Comparison of ENCODE assay signal across 8 cellular contexts in the genomic region with DNA sequence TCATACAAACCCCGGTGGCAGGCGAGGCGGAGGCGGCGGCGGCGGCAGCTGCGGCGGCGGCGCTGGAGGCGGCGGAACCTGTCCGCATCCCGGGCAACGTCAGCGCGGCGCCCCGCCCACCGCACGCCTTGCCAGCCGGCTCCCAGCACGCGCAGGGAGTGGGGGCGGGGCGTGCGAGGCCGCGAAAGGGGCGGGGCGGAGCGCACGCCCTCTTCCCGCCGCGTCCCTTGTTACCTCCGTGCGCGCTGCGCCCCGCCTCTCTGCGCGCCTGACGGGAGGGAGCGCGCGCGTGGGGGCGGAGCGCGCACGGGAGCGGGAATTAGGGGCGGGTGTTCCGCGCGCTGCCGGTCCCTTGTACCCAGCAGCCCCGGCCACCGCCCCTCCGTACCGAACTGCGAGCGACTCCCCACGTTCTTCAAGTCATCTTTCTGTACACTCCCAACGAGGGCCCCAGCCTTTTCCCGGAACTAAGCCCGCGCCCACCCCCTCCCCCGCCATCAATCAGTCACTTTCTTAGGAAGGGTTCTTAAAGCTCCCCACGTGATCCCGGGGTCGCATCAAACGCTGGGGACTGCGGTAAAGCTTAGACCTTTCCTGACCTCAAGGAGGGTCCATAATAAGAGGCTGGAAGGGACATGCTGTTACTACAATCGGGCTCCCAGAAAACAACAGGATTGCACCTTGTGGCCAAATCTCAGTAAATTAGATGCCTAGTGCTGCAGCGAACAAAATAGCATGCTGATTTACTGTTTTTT. TPM values are rescaled to one million over a fixed set of nuclear protein-coding genes. Genes with fewer than 3 reads are reported as not detected.
A peak's percentile ranks its signal among the peaks of the same experiment; 100 is the strongest.
DNase-seq lines count a peak whose midpoint lies in the region; ATAC-seq and TF ChIP-seq lines count a peak whose summit lies in the region.

Gene AGTPBP1, minus strand, starts transcription at position 80 of the 755 bp plus-strand sequence. CDS start 29,421 bp downstream, outside the sequence.

- peak within 1 kb of the TSS; percentile 90 to 99 (median 95) for H3K9ac ChIP-seq in BLaER1 treated with 17β-estradiol and CSF1 and Interleukin-3, amounts not matched to agents 10 nM and 100 nM
- H3K9ac ChIP-seq in liver (ENCODE audit: low read depth in 1 of 2, low read length in 2 of 2), result peak within 1 kb of the TSS; percentile 84 to 89

- no peaks in the 10 kb centered on the region for H3K27me3 Mint-ChIP-seq in dendritic cell treated with granulocyte-macrophage colony-stimulating factor and Interleukin-4, amounts not matched to agents 40 ng/mL and 50 ng/mL, for 4 days

- peak within 1 kb of the TSS; percentile 73 to 94 (median 84) for H3K4me2 ChIP-seq in BLaER1 treated with 17β-estradiol and CSF1 and Interleukin-3, amounts not matched to agents 10 nM and 100 nM

- no peak for TF ChIP-seq RAD21 in liver (IDR thresholded peaks at IDR 0.05)

- H3K4me1 ChIP-seq in BLaER1 treated with 17β-estradiol and CSF1 and Interleukin-3, amounts not matched to agents 10 nM and 100 nM, result peaks cover 31 to 48% (median 36%) of the 10 kb centered on the region in 10 experiments
- peaks cover 3 to 15% (median 4%) of the 10 kb centered on the region in 4 donors for H3K4me1 ChIP-seq in liver (ENCODE audit: control insufficient read depth in 4 of 4, insufficient read depth in 4 of 4, low read length in 3 of 4)

- TF ChIP-seq CTCF in liver (IDR thresholded peaks at IDR 0.05; ENCODE audit: low read depth, low read length, missing input control), result peak; percentile 2

- H4K20me1 ChIP-seq in BLaER1 treated with 17β-estradiol and CSF1 and Interleukin-3, amounts not matched to agents 10 nM and 100 nM, result peaks cover 5 to 31% (median 19%) of the 10 kb centered on the region in 11 experiments; a peak in 17 of 22 replicates

- H3K4me1 Mint-ChIP-seq in dendritic cell treated with granulocyte-macrophage colony-stimulating factor and Interleukin-4, amounts not matched to agents 40 ng/mL and 50 ng/mL, for 4 days (ENCODE audit: low read depth), result peaks cover 47% of the 10 kb centered on the region

- H3K27me3 ChIP-seq in BLaER1 treated with 17β-estradiol and CSF1 and Interleukin-3, amounts not matched to agents 10 nM and 100 nM, result no peaks in the 10 kb centered on the region
- H3K27me3 ChIP-seq in liver (ENCODE audit: control insufficient read depth in 4 of 4, insufficient read depth in 4 of 4, low read length in 3 of 4), result peaks cover 0 to 2% (median 0%) of the 10 kb centered on the region in 4 donors

- H3K36me3 ChIP-seq in BLaER1 treated with 17β-estradiol and CSF1 and Interleukin-3, amounts not matched to agents 10 nM and 100 nM, result no peaks in the 10 kb centered on the region
- H3K36me3 ChIP-seq in liver (ENCODE audit: control insufficient read depth in 4 of 4, insufficient read depth in 3 of 4, low read depth in 1 of 4, low read length in 3 of 4), result no peaks in the 10 kb centered on the region

- peak; percentile 76 for ATAC-seq in GM19351 (IDR thresholded peaks at IDR 0.05; ENCODE audit: unreplicated experiment)
- peak; percentile 83 for ATAC-seq in HG03520 (IDR thresholded peaks at IDR 0.05; ENCODE audit: unreplicated experiment)

- WGBS in liver, result under 1% methylated on average over 78 of the region's 78 CpGs

- intact Hi-C loops in dendritic cell treated with granulocyte-macrophage colony-stimulating factor and Interleukin-4, amounts not matched to agents 40 ng/mL and 50 ng/mL, for 4 days (cut with micrococcal nuclease), result loop anchor here (5.0 kb wide), 3 partner anchors 40 to 540 kb away; partner anchors contain the start of genes ISCA1 and NAA35

- peaks cover 0 to 1% (median 0%) of the 10 kb centered on the region in 11 experiments; a peak in 2 of 22 replicates for H3K9me3 ChIP-seq in BLaER1 treated with 17β-estradiol and CSF1 and Interleukin-3, amounts not matched to agents 10 nM and 100 nM (replicated peaks in 1 of 11)
- no peaks in the 10 kb centered on the region for H3K9me3 ChIP-seq in liver (ENCODE audit: control insufficient read depth in 4 of 4, low read length in 3 of 4)

- H3K27ac Mint-ChIP-seq in dendritic cell treated with granulocyte-macrophage colony-stimulating factor and Interleukin-4, amounts not matched to agents 40 ng/mL and 50 ng/mL, for 4 days, result peak within 1 kb of the TSS; percentile 96

- DNase-seq in NCI-H748 treated with DMSO at 0.1 percent for 48 hours (lab: John Stamatoyannopoulos, UW), result peak; percentile 83
- peak; percentile 86 to 95 for DNase-seq in activated CD4-positive, alpha-beta T cell treated with anti-CD3 and anti-CD28 coated beads, Interleukin-2, amount 50 U/mL, for 24 hours (ENCODE audit: low read depth in 1 of 2, low spot score in 1 of 2)
- peak; percentile 99 for DNase-seq in stimulated activated CD4-positive, alpha-beta T cell treated with anti-CD3 and anti-CD28 coated beads, Interleukin-4, amount 100 ng/mL, for 1 hour

- H3K4me3 Mint-ChIP-seq in dendritic cell treated with granulocyte-macrophage colony-stimulating factor and Interleukin-4, amounts not matched to agents 40 ng/mL and 50 ng/mL, for 4 days, result peak within 1 kb of the TSS; percentile 85

- peaks cover 9% of the 10 kb centered on the region for H3K36me3 Mint-ChIP-seq in dendritic cell treated with granulocyte-macrophage colony-stimulating factor and Interleukin-4, amounts not matched to agents 40 ng/mL and 50 ng/mL, for 4 days (ENCODE audit: low read depth)

- peak within 1 kb of the TSS; percentile 89 to 99 (median 95) for H3K27ac ChIP-seq in BLaER1 treated with 17β-estradiol and CSF1 and Interleukin-3, amounts not matched to agents 10 nM and 100 nM
- peak within 1 kb of the TSS; percentile 81 to 85 for H3K27ac ChIP-seq in liver (ENCODE audit: low read depth in 1 of 2, low read length in 2 of 2)

- H3K9me3 Mint-ChIP-seq in dendritic cell treated with granulocyte-macrophage colony-stimulating factor and Interleukin-4, amounts not matched to agents 40 ng/mL and 50 ng/mL, for 4 days, result no peaks in the 10 kb centered on the region

- H3K4me3 ChIP-seq in BLaER1 treated with 17β-estradiol and CSF1 and Interleukin-3, amounts not matched to agents 10 nM and 100 nM, result peak within 1 kb of the TSS; percentile 86 to 98 (median 96)
- H3K4me3 ChIP-seq in liver (ENCODE audit: low read depth in 1 of 3, low read length in 3 of 3), result peak within 1 kb of the TSS; percentile 88 to 93 (median 89)

TF ChIP-seq in liver, 16 proteins besides CTCF, POLR2A, EP300 and RAD21:
- TF ChIP-seq TAF1 (conservative IDR thresholded peaks at IDR 0.05) (no peak), EGR1 (IDR thresholded peaks at IDR 0.05; ENCODE audit: low read depth in 2 of 2) (no peak), GABPA (IDR thresholded peaks at IDR 0.05 in 1 of 2, conservative IDR thresholded peaks at IDR 0.05 in 1 of 2) (no peak), FOXA1 (IDR thresholded peaks at IDR 0.05) (no peak), NR2F2 (IDR thresholded peaks at IDR 0.05) (no peak), MAX (IDR thresholded peaks at IDR 0.05) (no peak), HNF4A (conservative IDR thresholded peaks at IDR 0.05) (no peak), YY1 (IDR thresholded peaks at IDR 0.05) (no peak), ATF3 (IDR thresholded peaks at IDR 0.05) (no peak), JUND (IDR thresholded peaks at IDR 0.05) (no peak), RXRA (IDR thresholded peaks at IDR 0.05) (no peak), SP1 (IDR thresholded peaks at IDR 0.05) (no peak), FOXA2 (IDR thresholded peaks at IDR 0.05) (no peak)
- TF ChIP-seq, protein P1, sequence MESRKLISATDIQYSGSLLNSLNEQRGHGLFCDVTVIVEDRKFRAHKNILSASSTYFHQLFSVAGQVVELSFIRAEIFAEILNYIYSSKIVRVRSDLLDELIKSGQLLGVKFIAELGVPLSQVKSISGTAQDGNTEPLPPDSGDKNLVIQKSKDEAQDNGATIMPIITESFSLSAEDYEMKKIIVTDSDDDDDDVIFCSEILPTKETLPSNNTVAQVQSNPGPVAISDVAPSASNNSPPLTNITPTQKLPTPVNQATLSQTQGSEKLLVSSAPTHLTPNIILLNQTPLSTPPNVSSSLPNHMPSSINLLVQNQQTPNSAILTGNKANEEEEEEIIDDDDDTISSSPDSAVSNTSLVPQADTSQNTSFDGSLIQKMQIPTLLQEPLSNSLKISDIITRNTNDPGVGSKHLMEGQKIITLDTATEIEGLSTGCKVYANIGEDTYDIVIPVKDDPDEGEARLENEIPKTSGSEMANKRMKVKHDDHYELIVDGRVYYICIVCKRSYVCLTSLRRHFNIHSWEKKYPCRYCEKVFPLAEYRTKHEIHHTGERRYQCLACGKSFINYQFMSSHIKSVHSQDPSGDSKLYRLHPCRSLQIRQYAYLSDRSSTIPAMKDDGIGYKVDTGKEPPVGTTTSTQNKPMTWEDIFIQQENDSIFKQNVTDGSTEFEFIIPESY (IDR thresholded peaks at IDR 0.05), result no peak

RNA-seq across cellular contexts. Expression of gene AGTPBP1, which starts in this region (rescaled TPM):
- total RNA-seq in liver, result 10 to 100 TPM in 1 of 2 donors, 1 to 10 TPM in 1; 8.8 to 14.4 TPM
- polyA plus RNA-seq in liver, result 1 to 10 TPM; 2.1 to 2.7 TPM

Comparison
In these comparisons a context has a peak if more than half of its experiments do, and no peak if none do; other contexts are left out.
1. Peak in every context shown above with its lines: DNase-seq, ATAC-seq, H3K4me3 ChIP-seq and H3K27ac ChIP-seq.